Comparison of ENCODE assay signal across 1 cellular context in genomic region chr17:47916489-47917208, GRCh38.
TF ChIP-seq lines count a peak whose summit lies in the region.

No MANE protein-coding gene starts in this region.

TF ChIP-seq in endothelial cell of umbilical vein, 7 proteins besides CTCF, POLR2A, EP300 and RAD21:
- TF ChIP-seq EZH2 (IDR thresholded peaks at IDR 0.05; ENCODE audit: borderline replicate concordance, low read depth, low read length, severe bottlenecking), result no peak
- no peak for TF ChIP-seq MAX (IDR thresholded peaks at IDR 0.05; ENCODE audit: insufficient read depth, insufficient read length)
- TF ChIP-seq POLR2AphosphoS5 (IDR thresholded peaks at IDR 0.05; ENCODE audit: insufficient read depth, low read depth, low read length), result no peak
- TF ChIP-seq GATA2 (IDR thresholded peaks at IDR 0.05; ENCODE audit: insufficient read depth, insufficient read length, low read depth, low read length), result no peak
- no peak for TF ChIP-seq FOS (IDR thresholded peaks at IDR 0.05; ENCODE audit: borderline replicate concordance, insufficient read depth, low read length)
- TF ChIP-seq MYC (IDR thresholded peaks at IDR 0.05; ENCODE audit: low read depth, low read length), result no peak
- TF ChIP-seq JUN (IDR thresholded peaks at IDR 0.05; ENCODE audit: borderline replicate concordance, insufficient read depth, insufficient read length, low read depth), result no peak
